Comparison of ENCODE assay signal across 13 cellular contexts in the genomic region with DNA sequence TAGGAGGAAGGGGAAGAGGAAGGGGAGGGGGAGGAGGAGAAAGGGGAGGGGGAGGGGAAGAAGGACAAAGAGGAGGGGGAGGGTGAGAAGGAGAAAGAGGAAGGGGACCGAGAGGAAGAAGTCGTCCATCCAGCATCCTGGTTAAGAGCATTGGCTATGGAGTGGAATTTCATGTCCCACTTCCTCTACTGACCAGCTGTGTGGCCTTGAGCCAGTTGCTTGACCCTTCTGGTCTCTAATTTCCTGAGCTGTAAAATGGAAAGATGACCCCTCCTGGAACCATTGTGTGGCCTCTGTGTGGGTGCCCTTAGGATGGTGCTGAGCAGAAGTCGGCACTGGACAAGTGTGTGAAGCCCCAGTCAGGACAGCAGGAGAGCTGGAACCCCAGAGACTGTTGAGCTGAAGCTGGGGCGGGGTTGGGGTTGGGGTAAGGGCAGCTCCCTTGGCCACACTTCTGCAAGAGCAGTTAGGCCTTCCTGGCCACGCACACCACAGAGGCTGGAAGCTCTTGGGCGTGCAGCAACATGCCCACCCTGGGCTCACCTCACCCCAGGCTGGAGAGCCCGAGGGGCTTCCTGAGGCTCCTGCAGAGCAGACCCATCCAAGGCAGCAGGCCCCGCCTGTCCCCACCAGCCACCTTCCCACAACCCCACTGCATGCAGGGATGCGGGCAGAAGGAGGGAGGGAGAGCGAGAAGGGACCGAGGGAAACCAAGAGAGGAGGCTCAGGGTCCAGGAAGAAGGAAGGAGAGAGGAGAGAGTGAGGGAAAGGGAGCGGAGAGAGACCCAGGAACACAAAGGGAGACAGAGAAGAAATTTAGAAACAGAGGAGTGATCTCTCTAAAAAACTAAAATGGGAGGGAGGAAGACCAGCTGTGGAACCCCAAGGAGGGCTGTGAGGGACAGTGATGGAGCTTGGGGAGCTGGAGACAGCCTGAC. TPM values are rescaled to one million over a fixed set of nuclear protein-coding genes. Genes with fewer than 3 reads are reported as not detected.
A peak's percentile ranks its signal among the peaks of the same experiment; 100 is the strongest.
DNase-seq lines count a peak whose midpoint lies in the region; ATAC-seq and TF ChIP-seq lines count a peak whose summit lies in the region.
"Had no signal": no experiment of that assay in that cellular context is flagged by ENCODE, and none has a peak within 500 bp of the region (broad histone marks: within the 10 kb centered on the region; RNA-seq: fewer than 3 reads in every experiment).

No MANE protein-coding gene starts in this region.

- CTCF ChIA-PET in HEK293 (lab: Yijun Ruan, JAX), result interaction anchor here (1.5 kb wide), 1 partner anchor 74 kb away, joined by 3 read pairs; no protein-coding TSS in a partner anchor

- no peak overlapping the region for H3K27ac ChIP-seq in HEK293 (ENCODE audit: extremely low read depth, low read depth, low read length)
- H3K27ac ChIP-seq: VCaP had no signal

- POLR2A ChIA-PET in HEK293 (lab: Yijun Ruan, JAX), result interaction anchor here (0.6 kb wide), 1 partner anchor 768 kb away, joined by 7 read pairs; no protein-coding TSS in a partner anchor

- no peaks in the 10 kb centered on the region for H3K4me1 ChIP-seq in HEK293 (ENCODE audit: control insufficient read depth, insufficient read depth, low read length)
- H3K4me1 ChIP-seq: upper lobe of left lung had no signal

- no peak for TF ChIP-seq POLR2A in GM18505 (IDR thresholded peaks at IDR 0.05; ENCODE audit: borderline replicate concordance, extremely low read depth, insufficient read depth, insufficient read length)

- H3K27me3 Mint-ChIP-seq in endothelial cell (ENCODE audit: unreplicated experiment) (peaks cover 13% of the 10 kb centered on the region), osteocyte (ENCODE audit: unreplicated experiment) (peaks cover 8% of the 10 kb centered on the region)

- no peaks in the 10 kb centered on the region for H3K9me3 Mint-ChIP-seq in endothelial cell (ENCODE audit: unreplicated experiment)
- H3K9me3 Mint-ChIP-seq in osteocyte (ENCODE audit: unreplicated experiment), result peaks cover 3% of the 10 kb centered on the region

- H3K27ac Mint-ChIP-seq in endothelial cell (ENCODE audit: unreplicated experiment) (no peak overlapping the region), osteocyte (ENCODE audit: unreplicated experiment) (no peak overlapping the region)

- H3K36me3 Mint-ChIP-seq in endothelial cell (ENCODE audit: low read depth, unreplicated experiment) (peaks cover 4% of the 10 kb centered on the region), osteocyte (ENCODE audit: unreplicated experiment) (no peaks in the 10 kb centered on the region)

- TF ChIP-seq CTCF in HEK293 (tag by site-specific recombination; IDR thresholded peaks at IDR 0.05) (no peak), endothelial cell (IDR thresholded peaks at IDR 0.05; ENCODE audit: unreplicated experiment) (no peak), osteocyte (IDR thresholded peaks at IDR 0.05) (no peak)

- no peak overlapping the region for H3K4me3 ChIP-seq in HEK293 (ENCODE audit: low read depth, low read length)
- H3K4me3 ChIP-seq: gastroesophageal sphincter, psoas muscle, upper lobe of left lung had no signal

- H3K4me1 Mint-ChIP-seq in endothelial cell (ENCODE audit: unreplicated experiment) (no peaks in the 10 kb centered on the region), osteocyte (ENCODE audit: unreplicated experiment) (peaks cover 1% of the 10 kb centered on the region)

- no peaks in the 10 kb centered on the region for H3K9me3 ChIP-seq in HEK293 (ENCODE audit: control insufficient read depth, insufficient read depth, low read depth, low read length)

- no peak overlapping the region for H3K4me3 Mint-ChIP-seq in endothelial cell (ENCODE audit: unreplicated experiment)
- no peak overlapping the region for H3K4me3 Mint-ChIP-seq in osteocyte (ENCODE audit: unreplicated experiment)

- DNase-seq in DMS79 (lab: John Stamatoyannopoulos, UW), result peak; percentile 33
- peak; percentile 2 for DNase-seq in endothelial cell (ENCODE audit: low spot score)
- DNase-seq in osteocyte (ENCODE audit: extremely low spot score, unreplicated experiment), result peak; percentile 67
- DNase-seq in foreskin melanocyte, result no peak
- DNase-seq: NCI-H2081, psoas muscle had no signal

- H3K36me3 ChIP-seq in HEK293 (ENCODE audit: control insufficient read depth in 2 of 2, insufficient read depth in 1 of 2, low read length in 2 of 2), result no peaks in the 10 kb centered on the region
- H3K36me3 ChIP-seq: gastroesophageal sphincter, upper lobe of left lung had no signal

- ATAC-seq in GM18868 (IDR thresholded peaks at IDR 0.05; ENCODE audit: unreplicated experiment), result no peak
- no peak for ATAC-seq in GM18505 (IDR thresholded peaks at IDR 0.05; ENCODE audit: unreplicated experiment)
- ATAC-seq: Panc1 had no signal

TF ChIP-seq in HEK293, 187 proteins besides CTCF, POLR2A, EP300 and RAD21:
- no peak for TF ChIP-seq ZNF561 (tag by site-specific recombination; IDR thresholded peaks at IDR 0.05; ENCODE audit: borderline replicate concordance)
- peak; percentile 84 for TF ChIP-seq ZBTB48 (tag by site-specific recombination; IDR thresholded peaks at IDR 0.05)
- TF ChIP-seq YY2 (tag by site-specific recombination; IDR thresholded peaks at IDR 0.05), result no peak
- TF ChIP-seq ZNF768 (tag by site-specific recombination; IDR thresholded peaks at IDR 0.05), result 0 out of 2 replicates have a peak, but pooled peaks have one; percentile 18
- TF ChIP-seq ZNF341 (tag by site-specific recombination; IDR thresholded peaks at IDR 0.05; ENCODE audit: low read depth), result peak; percentile 50; the same call in 1 of the 2 replicates
- TF ChIP-seq ZBTB8A (tag by site-specific recombination; IDR thresholded peaks at IDR 0.05), result peak; percentile 38
- TF ChIP-seq GLIS2 (tag by site-specific recombination; IDR thresholded peaks at IDR 0.05), result peak; percentile 40; the same call in 1 of the 2 replicates
- TF ChIP-seq ZIC2 (tag by site-specific recombination; IDR thresholded peaks at IDR 0.05), result peak; percentile 76
- TF ChIP-seq GLIS1 (tag by site-specific recombination; IDR thresholded peaks at IDR 0.05), result peak; percentile 46; the same call in 1 of the 2 replicates
- peak; percentile 72 for TF ChIP-seq PRDM1 (tag by site-specific recombination; IDR thresholded peaks at IDR 0.05)
- peak; percentile 40; the same call in 1 of the 2 replicates for TF ChIP-seq ZNF366 (tag by site-specific recombination; conservative IDR thresholded peaks at IDR 0.05)
- no peak for TF ChIP-seq ZNF174 (tag by site-specific recombination; IDR thresholded peaks at IDR 0.05)

RNA-seq across cellular contexts. Expression of a gene that starts 16.2 kb away (rescaled TPM):
- total RNA-seq in endothelial cell (ENCODE audit: unreplicated experiment) (0.46 TPM), osteocyte (not detected in 2 replicates)

RNA-seq across cellular contexts. Expression of a gene that starts 38.2 kb away (rescaled TPM):
- total RNA-seq in endothelial cell (ENCODE audit: unreplicated experiment) (not detected), osteocyte (not detected in 2 replicates)
- total RNA-seq: gastroesophageal sphincter, psoas muscle had no signal

RNA-seq across cellular contexts. Expression of a gene that starts 45.1 kb away (rescaled TPM):
- total RNA-seq in endothelial cell (ENCODE audit: unreplicated experiment) (not detected), osteocyte (0.68 and 0.78 TPM in 2 replicates)
